11 cellular contexts compared by ENCODE assay signal in the genomic region with DNA sequence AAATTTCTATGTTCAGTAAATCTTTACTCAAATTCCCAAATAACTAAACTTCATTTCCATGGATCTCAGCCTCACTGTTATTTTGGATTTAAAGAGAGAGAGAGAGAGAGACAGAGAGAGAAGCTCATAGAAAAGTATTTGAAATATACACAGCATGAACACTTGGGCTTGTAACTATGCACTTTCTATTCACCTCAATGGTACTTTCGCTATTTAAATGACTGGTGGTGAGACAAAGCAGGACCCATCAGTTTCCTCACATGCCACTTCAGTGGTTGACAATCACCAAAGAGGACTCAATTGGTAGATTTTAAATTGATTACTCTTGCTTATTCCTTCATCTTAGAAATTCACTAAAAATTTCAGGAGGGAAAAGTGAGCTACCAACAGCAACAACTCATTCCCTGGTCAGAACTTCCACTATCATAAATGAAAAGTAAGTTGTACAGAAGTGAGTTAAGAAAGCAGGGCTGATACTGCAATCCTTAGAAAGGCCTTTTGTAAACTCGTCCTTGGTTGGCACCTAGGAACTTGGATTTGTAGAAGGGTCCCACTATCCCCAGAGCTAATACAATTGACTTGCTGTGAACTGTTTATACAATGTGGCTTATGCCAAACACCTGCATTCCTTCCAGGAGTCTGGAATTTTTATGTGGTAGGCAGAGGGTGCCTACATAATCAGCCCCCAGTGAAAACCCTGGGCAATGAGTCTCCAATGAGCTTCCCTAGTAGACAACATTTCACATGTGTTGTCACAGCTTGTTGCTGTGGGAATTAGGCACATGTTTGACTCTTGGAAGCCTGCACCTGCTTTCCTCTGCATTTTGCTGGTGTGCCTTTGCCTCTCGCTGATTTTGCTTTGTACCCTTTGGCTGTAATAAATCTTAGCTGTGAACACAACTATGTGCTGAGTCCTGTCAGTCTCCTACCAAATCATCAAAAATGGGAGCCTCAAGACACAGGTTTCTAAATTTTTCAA. TPM values are rescaled to one million over a fixed set of nuclear protein-coding genes. Genes with fewer than 3 reads are reported as not detected.
DNase-seq lines count a peak whose midpoint lies in the region; ATAC-seq, FAIRE-seq and TF ChIP-seq lines count a peak whose summit lies in the region.
"Had no signal": no experiment of that assay in that cellular context is flagged by ENCODE, and none has a peak within 500 bp of the region (broad histone marks: within the 10 kb centered on the region; RNA-seq: fewer than 3 reads in every experiment).

No MANE protein-coding gene starts in this region.

- intact Hi-C loops in kidney (cut with DNase I): no loop called here

- H3K27me3 Mint-ChIP-seq in H9 (ENCODE audit: low read depth): no peaks in the 10 kb centered on the region

- H3K4me3 ChIP-seq in GM12865 (ENCODE audit: low read depth, low read length) (no peak overlapping the region; the same call in 1 of the 2 replicates), OCI-LY3 (ENCODE audit: low read length) (0 out of 2 replicates have a peak overlapping the region, but pooled peaks have one; percentile 8), Karpas-422 (ENCODE audit: low read length) (no peak overlapping the region), kidney (ENCODE audit: low read length in 2 of 2) (no peak overlapping the region)
- H3K4me3 ChIP-seq: PC-9 had no signal

- H3K9me3 ChIP-seq in OCI-LY3 (ENCODE audit: insufficient read depth, low read length) (no peaks in the 10 kb centered on the region), Karpas-422 (ENCODE audit: low read length) (0 out of 2 replicates have a peak, but pooled peaks cover 4% of the 10 kb centered on the region), H9 (ENCODE audit: control insufficient read depth, low read depth, low read length) (no peaks in the 10 kb centered on the region), kidney (ENCODE audit: control insufficient read depth in 1 of 2, low read length in 2 of 2) (peaks cover 0 to 3% of the 10 kb centered on the region in 2 donors)

- no peak overlapping the region for H4K8ac ChIP-seq in H9 (replicated peaks; ENCODE audit: insufficient read length, low read depth, low read length)

- no peak for FAIRE-seq in kidney (lab: Jason Lieb, UNC)
- FAIRE-seq: endothelial cell of umbilical vein had no signal

- peaks cover 14 to 51% (median 38%) of the 10 kb centered on the region in 3 experiments; a peak in 6 of 7 replicates for H3K36me3 Mint-ChIP-seq in H9 (ENCODE audit: insufficient read depth in 1 of 3, low read depth in 3 of 3)

- no peak overlapping the region for H3K56ac ChIP-seq in H9 (ENCODE audit: insufficient read length, low read depth, low read length)

- no CpG with 5 or more reads among the region's 3 CpGs for WGBS in H9 (ENCODE audit: extremely low coverage, insufficient read length, low lambda C conversion rate)

- H3K27me3 ChIP-seq in OCI-LY3 (ENCODE audit: low read depth, low read length): no peaks in the 10 kb centered on the region
- no peaks in the 10 kb centered on the region for H3K27me3 ChIP-seq in Karpas-422 (ENCODE audit: low read length)
- no peaks in the 10 kb centered on the region for H3K27me3 ChIP-seq in H9 (ENCODE audit: insufficient read depth, low read length)

- no peaks in the 10 kb centered on the region for H3K79me1 ChIP-seq in H9 (ENCODE audit: insufficient read depth, low read depth, low read length, poor library complexity, severe bottlenecking)

- no peak overlapping the region for H3K14ac ChIP-seq in H9 (ENCODE audit: insufficient read depth, low read length)

- peak; percentile 66 for ATAC-seq in GM18909 (IDR thresholded peaks at IDR 0.05; ENCODE audit: poor library complexity, unreplicated experiment)
- peak; percentile 91 for ATAC-seq in HG02759 (IDR thresholded peaks at IDR 0.05; ENCODE audit: unreplicated experiment)

- H3K27ac Mint-ChIP-seq in H9: no peak overlapping the region

- TF ChIP-seq CTCF in GM12865 (IDR thresholded peaks at IDR 0.05; ENCODE audit: insufficient read depth, low read depth, low read length, missing control alignments) (no peak), OCI-LY3 (IDR thresholded peaks at IDR 0.05; ENCODE audit: low read depth, low read length) (no peak), H9 (conservative IDR thresholded peaks at IDR 0.05) (no peak), kidney (IDR thresholded peaks at IDR 0.05; ENCODE audit: borderline replicate concordance, extremely low read depth, insufficient read depth) (no peak)

- peaks cover 5% of the 10 kb centered on the region for H3K79me2 ChIP-seq in OCI-LY3 (ENCODE audit: low read length)
- peaks cover 92% of the 10 kb centered on the region for H3K79me2 ChIP-seq in Karpas-422 (ENCODE audit: low read length)
- H3K79me2 ChIP-seq in H9 (ENCODE audit: insufficient read depth, low read length): no peaks in the 10 kb centered on the region

- no peak overlapping the region for H2AK5ac ChIP-seq in H9 (ENCODE audit: insufficient read length, low read length)

- H3K4me1 ChIP-seq in OCI-LY3 (ENCODE audit: low read length) (peaks cover 32% of the 10 kb centered on the region), Karpas-422 (ENCODE audit: low read length) (peaks cover 5% of the 10 kb centered on the region), H9 (ENCODE audit: insufficient read depth, low read length) (no peaks in the 10 kb centered on the region), kidney (ENCODE audit: control insufficient read depth in 1 of 2, insufficient read depth in 1 of 2, low read depth in 1 of 2, low read length in 2 of 2) (peaks cover 0 to 3% of the 10 kb centered on the region in 2 donors)

- no peaks in the 10 kb centered on the region for H3K9me3 Mint-ChIP-seq in H9

- no peaks in the 10 kb centered on the region for H3K23me2 ChIP-seq in H9 (ENCODE audit: insufficient read length, low read depth, low read length, poor library complexity, severe bottlenecking)

- no peak overlapping the region for H2BK120ac ChIP-seq in H9 (ENCODE audit: low read depth, low read length, poor library complexity, severe bottlenecking)

- H2AFZ ChIP-seq in OCI-LY3 (ENCODE audit: low read depth, low read length) (no peak overlapping the region), Karpas-422 (ENCODE audit: low read length) (no peak overlapping the region), H9 (ENCODE audit: low read length) (no peak overlapping the region)
- H2AFZ ChIP-seq: PC-9 had no signal

- no peak overlapping the region for H3K23ac ChIP-seq in H9 (ENCODE audit: insufficient read length, low read depth, low read length)

- H3K27ac ChIP-seq in OCI-LY3 (ENCODE audit: low read length) (no peak overlapping the region), Karpas-422 (ENCODE audit: low read length) (no peak overlapping the region), H9 (ENCODE audit: insufficient read length, low read depth, low read length) (no peak overlapping the region), kidney (ENCODE audit: low read depth in 2 of 2, low read length in 2 of 2) (no peak overlapping the region)
- H3K27ac ChIP-seq: PC-9 had no signal

- no peak overlapping the region for H2BK15ac ChIP-seq in H9 (ENCODE audit: low read depth, low read length)

- no peaks in the 10 kb centered on the region for H3K9me2 ChIP-seq in Karpas-422 (replicated peaks; ENCODE audit: insufficient read depth, low read length)

- H4K91ac ChIP-seq in H9 (ENCODE audit: insufficient read length, low read depth, low read length): no peak overlapping the region

- no peak overlapping the region for H2BK5ac ChIP-seq in H9 (ENCODE audit: insufficient read length, low read length)

- no peak overlapping the region for H2BK20ac ChIP-seq in H9 (ENCODE audit: low read depth, low read length, poor library complexity, severe bottlenecking)

- H3K36me3 ChIP-seq in OCI-LY3 (replicated peaks; ENCODE audit: low read depth, low read length) (peaks cover 53% of the 10 kb centered on the region), Karpas-422 (ENCODE audit: insufficient read depth, low read length) (peaks cover 89% of the 10 kb centered on the region), kidney (ENCODE audit: control insufficient read depth in 1 of 2, insufficient read depth in 2 of 2, low read length in 2 of 2) (peaks cover 10 to 40% of the 10 kb centered on the region in 2 donors)

- H3K4me1 Mint-ChIP-seq in H9: no peaks in the 10 kb centered on the region

- H3K18ac ChIP-seq in H9 (ENCODE audit: insufficient read length, low read depth, low read length): no peak overlapping the region

- no peak overlapping the region for H3K4me3 Mint-ChIP-seq in H9

- DNase-seq in GM12865 (ENCODE audit: low read depth) (peak; percentile 73), Karpas-422 (no peak), H9 (no peak), COLO668 (lab: John Stamatoyannopoulos, UW; ENCODE audit: unreplicated experiment) (no peak), kidney (no peak)
- DNase-seq: NCI-H1930, PC-9 had no signal

- peaks cover 3% of the 10 kb centered on the region; the same call in 1 of the 2 replicates for H4K20me1 ChIP-seq in OCI-LY3 (ENCODE audit: insufficient read depth, low read length)
- no peaks in the 10 kb centered on the region for H4K20me1 ChIP-seq in Karpas-422 (ENCODE audit: insufficient read depth, low read depth, low read length)
- H4K20me1 ChIP-seq in H9 (ENCODE audit: control insufficient read depth, insufficient read depth, insufficient read length): no peaks in the 10 kb centered on the region

- H3K4me2 ChIP-seq in OCI-LY3 (ENCODE audit: low read length) (peak overlapping the region; percentile 55), Karpas-422 (ENCODE audit: low read depth, low read length, poor library complexity, severe bottlenecking) (no peak overlapping the region), H9 (ENCODE audit: insufficient read depth, insufficient read length, low read length) (no peak overlapping the region)
- H3K4me2 ChIP-seq: PC-9 had no signal

- H3K9ac ChIP-seq in OCI-LY3 (ENCODE audit: low read length) (no peak overlapping the region; the same call in 1 of the 2 replicates), Karpas-422 (ENCODE audit: low read length) (no peak overlapping the region), H9 (ENCODE audit: extremely low read depth, insufficient read length, low read length) (no peak overlapping the region), kidney (ENCODE audit: low read length in 2 of 2) (no peak overlapping the region)

- no peak overlapping the region for H3T11ph ChIP-seq in H9 (ENCODE audit: low read length)

- no peak overlapping the region for H4K5ac ChIP-seq in H9 (ENCODE audit: insufficient read length, low read depth, low read length)

- no peak overlapping the region for H2BK12ac ChIP-seq in H9 (ENCODE audit: insufficient read length, low read depth, low read length)

- no peak overlapping the region for H3K4ac ChIP-seq in H9 (ENCODE audit: low read depth, low read length)

RNA-seq across cellular contexts. Expression of a gene that starts 10.8 kb away (rescaled TPM):
- total RNA-seq in Karpas-422 (2014; rRNA removed; shearing (Covaris generic); ENCODE audit: low replicate concordance): 8.3 and 9.0 TPM in 2 replicates
- total RNA-seq in H9 (2021) (33.0 and 33.5 TPM in 2 replicates), kidney (23.7 TPM)
- 9.0 TPM for polyA plus RNA-seq in kidney (ENCODE audit: insufficient read depth, low read depth, low replicate concordance)

RNA-seq across cellular contexts. Expression of a gene that starts 54.4 kb away (rescaled TPM):
- 27.8 and 37.3 TPM in 2 replicates for total RNA-seq in Karpas-422 (2014; rRNA removed; shearing (Covaris generic); ENCODE audit: low replicate concordance)
- total RNA-seq in H9 (2021) (24.1 and 25.2 TPM in 2 replicates), kidney (19.6 TPM)
- polyA plus RNA-seq in kidney (ENCODE audit: insufficient read depth, low read depth, low replicate concordance): 13.4 TPM
